Comparison of ENCODE assay signal across 8 cellular contexts in the genomic region with DNA sequence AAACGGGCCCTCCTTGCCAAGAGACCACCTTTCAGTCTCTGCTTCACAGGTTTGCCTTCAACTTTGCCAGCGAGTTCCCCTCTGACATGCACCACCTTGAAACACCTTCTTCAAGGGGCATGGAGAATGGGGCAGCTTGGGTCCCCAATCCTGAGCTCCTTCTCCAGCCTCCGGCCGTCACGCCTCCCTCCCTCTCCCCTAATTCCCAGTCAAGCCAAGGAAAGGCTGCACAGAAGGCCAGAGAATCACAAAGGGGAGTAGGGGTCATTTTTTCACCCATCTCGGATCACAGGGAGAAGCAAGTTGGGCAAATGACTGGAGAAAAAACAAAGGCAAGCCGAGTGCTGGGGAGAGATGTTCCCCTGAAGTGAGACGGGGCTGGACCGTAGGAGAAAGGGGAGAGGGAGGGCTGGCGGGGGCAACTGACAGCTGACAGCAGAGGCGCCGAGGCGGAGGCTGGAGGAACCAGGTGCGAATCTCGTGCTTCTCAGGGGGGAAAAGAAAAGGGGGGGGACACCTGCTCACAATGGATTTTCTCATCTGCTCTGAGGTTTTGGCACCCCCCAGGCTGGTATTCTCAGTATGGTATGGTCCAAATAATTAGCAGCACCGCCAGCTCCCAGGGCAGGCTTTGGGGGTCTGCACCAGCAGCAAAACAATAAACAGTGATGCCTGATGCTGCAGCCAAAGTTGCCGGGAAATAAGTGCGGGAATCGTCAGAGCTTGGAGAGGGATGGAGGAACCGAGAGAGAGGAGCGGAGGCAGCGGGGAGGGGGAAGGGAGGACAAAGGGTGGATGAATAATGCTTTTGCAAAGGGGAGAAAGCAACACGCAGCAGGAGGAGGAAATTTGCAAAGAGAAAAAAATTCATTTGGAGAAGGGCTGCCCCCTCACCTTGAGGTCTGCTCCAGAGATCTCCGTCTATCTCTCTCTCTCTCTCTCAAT. TPM values are rescaled to one million over a fixed set of nuclear protein-coding genes. Genes with fewer than 3 reads are reported as not detected.
DNase-seq lines count a peak whose midpoint lies in the region; ATAC-seq, FAIRE-seq and TF ChIP-seq lines count a peak whose summit lies in the region.

No MANE protein-coding gene starts in this region.

- peak overlapping the region; percentile 43 to 59 for H3K4me3 ChIP-seq in ascending aorta
- H3K4me3 ChIP-seq in left lung, result peak overlapping the region; percentile 12 to 26
- peak overlapping the region; percentile 58 for H3K4me3 ChIP-seq in thoracic aorta

- ATAC-seq in left lung (no peak), thoracic aorta (ENCODE audit: insufficient number of reproducible peaks, low FRiP score, low read depth) (no peak)

- H3K9me3 ChIP-seq in ascending aorta, result no peaks in the 10 kb centered on the region
- H3K9me3 ChIP-seq in left lung, result no peaks in the 10 kb centered on the region
- H3K9me3 ChIP-seq in thoracic aorta, result no peaks in the 10 kb centered on the region

- no peaks in the 10 kb centered on the region for H3K36me3 ChIP-seq in ascending aorta
- H3K36me3 ChIP-seq in left lung, result no peaks in the 10 kb centered on the region
- H3K36me3 ChIP-seq in thoracic aorta, result no peaks in the 10 kb centered on the region

- DNase-seq in stimulated activated CD4-positive, alpha-beta T cell treated with anti-CD3 and anti-CD28 coated beads, Interleukin-4, amount 100 ng/mL, for 1 hour, result peak; percentile 17
- DNase-seq in stimulated activated CD4-positive, alpha-beta T cell treated with anti-CD3 and anti-CD28 coated beads, Interleukin-4, amount 100 ng/mL, for 24 hours, result no peak
- DNase-seq in ascending aorta (ENCODE audit: low spot score in 2 of 2), result no peak
- no peak for DNase-seq in left lung
- no peak for DNase-seq in thoracic aorta (ENCODE audit: low spot score)
- DNase-seq in GM19239 (ENCODE audit: insufficient read length, low spot score), result no peak
- DNase-seq in mucosa of gallbladder (ENCODE audit: low spot score), result no peak
- no peak for DNase-seq in NK-92 (lab: John Stamatoyannopoulos, UW; ENCODE audit: unreplicated experiment)

- no peak overlapping the region for H3K27ac ChIP-seq in ascending aorta
- no peak overlapping the region for H3K27ac ChIP-seq in left lung
- no peak overlapping the region for H3K27ac ChIP-seq in thoracic aorta

- TF ChIP-seq CTCF in ascending aorta (IDR thresholded peaks at IDR 0.05) (no peak), left lung (IDR thresholded peaks at IDR 0.05) (no peak), thoracic aorta (IDR thresholded peaks at IDR 0.05) (no peak)

- H3K4me1 ChIP-seq in ascending aorta (peaks cover 3 to 43% of the 10 kb centered on the region in 2 donors), left lung (peaks cover 25 to 62% of the 10 kb centered on the region in 2 donors), thoracic aorta (ENCODE audit: control insufficient read depth in 1 of 2, low read depth in 2 of 2) (peaks cover 19 to 60% of the 10 kb centered on the region in 2 donors)

- H3K27me3 ChIP-seq in ascending aorta (peaks cover 6% of the 10 kb centered on the region), left lung (peaks cover 22 to 69% of the 10 kb centered on the region in 2 donors), thoracic aorta (replicated peaks; ENCODE audit: insufficient read depth) (no peaks in the 10 kb centered on the region)

- no peak for FAIRE-seq in GM19239 (lab: Jason Lieb, UNC)

- intact Hi-C loops in ascending aorta (cut with DNase I) (loop anchor here (5.0 kb wide), 1 partner anchor 312 kb away; the partner anchor contains the start of genes P2RX3 and SSRP1), left lung (cut with DNase I) (no loop called here)

RNA-seq across cellular contexts. Expression of gene YPEL4, which starts 0.6 kb away (rescaled TPM):
- total RNA-seq in ascending aorta, result not detected
- total RNA-seq in left lung, result 1 to 10 TPM; 1.2 to 2.3 TPM
- 1 to 10 TPM; 1.1 to 1.2 TPM for total RNA-seq in thoracic aorta
- 1.9 TPM for total RNA-seq in mucosa of gallbladder

RNA-seq across cellular contexts. Expression of gene CLP1, which starts 8.5 kb away (rescaled TPM):
- total RNA-seq in ascending aorta, result 1.2 TPM
- total RNA-seq in left lung, result 10 to 100 TPM; 10.1 to 13.1 TPM
- 10 to 100 TPM; 15.0 TPM for total RNA-seq in thoracic aorta
- 10.3 TPM for total RNA-seq in mucosa of gallbladder

RNA-seq across cellular contexts. Expression of gene ZDHHC5, which starts 18.9 kb away (rescaled TPM):
- total RNA-seq in ascending aorta (26.2 TPM), left lung (10 to 100 TPM; 69.9 to 83.6 TPM), thoracic aorta (10 to 100 TPM; 46.0 to 53.3 TPM), mucosa of gallbladder (60.7 TPM)

RNA-seq across cellular contexts. Expression of gene SERPING1, which starts 51.6 kb away (rescaled TPM):
- total RNA-seq in ascending aorta, result 607 TPM
- 100 to 1,000 TPM; 195 to 329 TPM for total RNA-seq in left lung
- total RNA-seq in thoracic aorta, result 100 to 1,000 TPM; 674 to 695 TPM
- 614 TPM for total RNA-seq in mucosa of gallbladder
